Comparison of ENCODE assay signal across 32 cellular contexts in the genomic region with DNA sequence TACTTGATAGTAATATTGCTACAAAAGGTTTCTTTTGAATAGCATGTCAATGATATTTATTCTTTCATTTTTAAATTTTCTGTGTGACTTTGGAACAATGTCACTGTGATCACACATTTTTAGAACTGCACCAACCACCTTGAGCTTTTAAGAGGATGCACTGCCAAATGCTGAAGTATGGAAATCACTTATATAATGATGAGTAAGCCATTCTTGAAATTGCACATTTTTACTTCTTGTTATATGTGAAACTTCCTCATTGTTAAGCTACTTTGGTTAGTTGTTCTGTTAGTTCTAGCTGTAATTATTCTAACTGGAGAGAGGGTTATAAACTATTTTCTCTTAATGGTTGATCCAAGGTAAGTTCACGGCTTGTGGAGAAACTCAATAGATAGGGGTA.
"Had no signal": no experiment of that assay in that cellular context is flagged by ENCODE, and none has a peak within 500 bp of the region (broad histone marks: within the 10 kb centered on the region; RNA-seq: fewer than 3 reads in every experiment).

No MANE protein-coding gene starts in this region.

- DNase-seq: activated B cell treated with CpG ODN at 0.5 μM for 24 hours; activated CD4-positive, alpha-beta T cell treated with anti-CD3 and anti-CD28 coated beads for 48 hours; activated CD4-positive, alpha-beta T cell treated with anti-CD3 and anti-CD28 coated beads, Interleukin-2, amount 50 U/mL, for 1 hour; activated CD4-positive, alpha-beta T cell treated with anti-CD3 and anti-CD28 coated beads, Interleukin-2, amount 50 U/mL, for 48 hours; activated CD8-positive, alpha-beta memory T cell treated with anti-CD3 and anti-CD28 coated beads for 24 hours; activated CD8-positive, alpha-beta T cell treated with anti-CD3 and anti-CD28 coated beads for 36 hours; activated effector memory CD4-positive, alpha-beta T cell treated with Interleukin-2 at 50 U/mL for 16 hours; activated gamma-delta T cell treated with Interleukin-2 at 50 U/mL for 16 hours; activated naive CD4-positive, alpha-beta T cell treated with anti-CD3 and anti-CD28 coated beads, Interleukin-2, amount 50 U/mL, for 16 hours; activated naive CD4-positive, alpha-beta T cell treated with Interleukin-2 at 50 U/mL for 16 hours; activated T-cell treated with anti-CD3 and anti-CD28 coated beads, Interleukin-2, amount 50 U/mL, for 4 hours; amniotic stem cell; anterior cingulate cortex; brain microvascular endothelial cell; dorsolateral prefrontal cortex; effector memory CD4-positive, alpha-beta T cell; endodermal cell; foreskin fibroblast; head of caudate nucleus; hippocampal formation; T1000; WERI-Rb-1 had no signal

- H3K27me3 Mint-ChIP-seq: activated B cell treated with CpG ODN at 0.5 μM for 24 hours; activated CD8-positive, alpha-beta T cell treated with anti-CD3 and anti-CD28 coated beads for 36 hours; activated naive CD8-positive, alpha-beta T cell; activated T-helper 17 cell treated with anti-CD3 and anti-CD28 coated beads, Interleukin-2, amount 50 U/mL, for 72 hours; central memory CD8-positive, alpha-beta T cell; dendritic cell treated with granulocyte-macrophage colony-stimulating factor and Interleukin-4, amounts not matched to agents 40 ng/mL and 50 ng/mL, for 4 days had no signal

- H3K27ac ChIP-seq: brain microvascular endothelial cell, coronary artery, dorsolateral prefrontal cortex, WERI-Rb-1 had no signal

- H3K4me1 Mint-ChIP-seq: activated B cell treated with CpG ODN at 0.5 μM for 24 hours; activated T-helper 17 cell treated with anti-CD3 and anti-CD28 coated beads, Interleukin-2, amount 50 U/mL, for 72 hours; central memory CD8-positive, alpha-beta T cell; endodermal cell had no signal

- H3K4me3 ChIP-seq: coronary artery, dorsolateral prefrontal cortex had no signal

- FAIRE-seq: astrocyte, bronchial epithelial cell, frontal cortex had no signal

- H3K4me3 Mint-ChIP-seq: activated B cell treated with CpG ODN at 0.5 μM for 24 hours; activated CD8-positive, alpha-beta T cell treated with anti-CD3 and anti-CD28 coated beads for 36 hours; activated naive CD8-positive, alpha-beta T cell; activated T-cell treated with anti-CD3 and anti-CD28 coated beads, Interleukin-2, amount 50 U/mL, for 4 hours; activated T-helper 17 cell treated with anti-CD3 and anti-CD28 coated beads, Interleukin-2, amount 50 U/mL, for 72 hours; central memory CD8-positive, alpha-beta T cell; dendritic cell treated with granulocyte-macrophage colony-stimulating factor and Interleukin-4, amounts not matched to agents 40 ng/mL and 50 ng/mL, for 4 days; endodermal cell had no signal

- ATAC-seq: activated CD4-positive, CD25-positive, alpha-beta regulatory T cell treated with anti-CD3 and anti-CD28 coated beads, Interleukin-2, amount 50 U/mL, for 24 hours; activated CD8-positive, alpha-beta T cell treated with anti-CD3 and anti-CD28 coated beads for 36 hours; activated T-cell treated with anti-CD3 and anti-CD28 coated beads, Interleukin-2, amount 50 U/mL, for 4 hours; activated T-helper 17 cell treated with anti-CD3 and anti-CD28 coated beads, Interleukin-2, amount 50 U/mL, for 72 hours; esophagus mucosa had no signal

- H3K27ac Mint-ChIP-seq: activated B cell treated with CpG ODN at 0.5 μM for 24 hours; activated CD8-positive, alpha-beta T cell treated with anti-CD3 and anti-CD28 coated beads for 36 hours; activated naive CD8-positive, alpha-beta T cell; activated T-helper 17 cell treated with anti-CD3 and anti-CD28 coated beads, Interleukin-2, amount 50 U/mL, for 72 hours; dendritic cell treated with granulocyte-macrophage colony-stimulating factor and Interleukin-4, amounts not matched to agents 40 ng/mL and 50 ng/mL, for 4 days; endodermal cell had no signal

- H3K27me3 ChIP-seq: brain microvascular endothelial cell, dorsolateral prefrontal cortex had no signal

- H3K36me3 ChIP-seq: brain microvascular endothelial cell, WERI-Rb-1 had no signal

- H3K9me3 Mint-ChIP-seq: endodermal cell had no signal

- H3K36me3 Mint-ChIP-seq: activated naive CD8-positive, alpha-beta T cell had no signal
